Comparison of ENCODE assay signal across 22 cellular contexts in the genomic region with DNA sequence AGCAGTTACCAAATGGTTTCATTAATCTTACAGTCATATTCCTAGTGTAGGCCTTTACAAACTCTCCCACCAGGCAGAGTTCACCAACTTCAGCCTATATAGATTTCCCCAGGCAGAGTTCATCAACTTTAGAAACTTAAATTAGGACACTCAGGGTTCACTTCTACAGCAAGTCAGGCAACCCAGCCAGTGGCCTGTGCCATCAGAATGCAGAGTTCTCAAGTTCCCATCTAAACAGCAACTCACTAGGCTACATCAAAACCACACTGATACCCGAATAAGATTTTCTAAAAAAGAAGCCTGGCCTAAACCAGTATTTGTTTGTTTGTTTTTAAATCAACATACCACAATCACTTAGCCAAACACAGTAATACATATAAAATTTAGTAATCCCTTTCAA. TPM values are rescaled to one million over a fixed set of nuclear protein-coding genes. Genes with fewer than 3 reads are reported as not detected.
A peak's percentile ranks its signal among the peaks of the same experiment; 100 is the strongest.
DNase-seq lines count a peak whose midpoint lies in the region; ATAC-seq, FAIRE-seq and TF ChIP-seq lines count a peak whose summit lies in the region.
"Had no signal": no experiment of that assay in that cellular context is flagged by ENCODE, and none has a peak within 500 bp of the region (broad histone marks: within the 10 kb centered on the region; RNA-seq: fewer than 3 reads in every experiment).

No MANE protein-coding gene starts in this region.

- peaks cover 59% of the 10 kb centered on the region for H3K36me3 ChIP-seq in K562 (ENCODE audit: control insufficient read depth, insufficient read depth, low read length)

- 27% methylated on average over 1 of the region's 1 CpG for WGBS in K562 (ENCODE audit: insufficient coverage, low coverage, missing lambda C conversion rate)

- peaks cover 97% of the 10 kb centered on the region for H3K79me2 ChIP-seq in K562 (ENCODE audit: control insufficient read depth, insufficient read depth, low read length)

- no peak overlapping the region for H3K4me2 ChIP-seq in K562 (ENCODE audit: insufficient read depth, low read length)

- intact Hi-C loops in left ventricle myocardium superior (cut with micrococcal nuclease): no loop called here
- intact Hi-C loops in left cardiac atrium (cut with DNase I): no loop called here
- intact Hi-C loops in K562 (cut with micrococcal nuclease): no loop called here

- TF ChIP-seq EP300 in K562 (IDR thresholded peaks at IDR 0.05; ENCODE audit: low read length): no peak

- peaks cover 23% of the 10 kb centered on the region for H3K4me1 Mint-ChIP-seq in mesothelial cell of epicardium

- no peak for TF ChIP-seq POLR2A in K562 (conservative IDR thresholded peaks at IDR 0.05)
- TF ChIP-seq POLR2A in GM12892 (IDR thresholded peaks at IDR 0.05; ENCODE audit: low read depth, low read length): no peak

- CTCF ChIA-PET in K562 (lab: Yijun Ruan, JAX; ENCODE audit: low intra/inter-chr PET ratio): no interaction called here

- ATAC-seq in left ventricle myocardium superior: peak; percentile 11
- ATAC-seq in left cardiac atrium: no peak
- ATAC-seq in K562: peak; percentile 59
- no peak for ATAC-seq in GM21381 (IDR thresholded peaks at IDR 0.05; ENCODE audit: unreplicated experiment)
- ATAC-seq: body of pancreas; naive thymus-derived CD8-positive, alpha-beta T cell had no signal

- peaks cover 12% of the 10 kb centered on the region for H3K36me3 Mint-ChIP-seq in mesothelial cell of epicardium

- H3K9ac ChIP-seq in K562 (ENCODE audit: insufficient read depth in 1 of 2, low read depth in 2 of 2, low read length in 2 of 2): 0 out of 4 replicates have a peak overlapping the region, but pooled peaks of 1 of the 2 experiments have one; percentile 2

- POLR2A ChIA-PET in K562 (lab: Yijun Ruan, JAX): interaction anchor here (1.0 kb wide), 1 partner anchor 43 kb away, joined by 3 read pairs; no protein-coding TSS in a partner anchor

- H4K20me1 ChIP-seq in K562 (replicated peaks; ENCODE audit: control insufficient read depth, insufficient read depth, low read length): peaks cover 5% of the 10 kb centered on the region; the same call in 1 of the 2 replicates

- no peak overlapping the region for H3K4me3 ChIP-seq in K562
- H3K4me3 ChIP-seq: body of pancreas, coronary artery, stomach had no signal

- no peak overlapping the region for H2AFZ ChIP-seq in K562 (ENCODE audit: low read depth, low read length)

- H3K27me3 Mint-ChIP-seq in mesothelial cell of epicardium (ENCODE audit: low read depth): no peaks in the 10 kb centered on the region
- H3K27me3 Mint-ChIP-seq: CD4-positive, alpha-beta T cell; naive thymus-derived CD8-positive, alpha-beta T cell had no signal

- in situ Hi-C loops in K562 (cut with MboI): no loop called here

- TF ChIP-seq RAD21 in K562 (CRISPR knock-in tag; conservative IDR thresholded peaks at IDR 0.05 in 1 of 2, IDR thresholded peaks at IDR 0.05 in 1 of 2): no peak

- no peak for TF ChIP-seq CTCF in K562 (IDR thresholded peaks at IDR 0.05 in 2 of 3, conservative IDR thresholded peaks at IDR 0.05 in 1 of 3; ENCODE audit: insufficient read depth in 2 of 3, low read depth in 1 of 3, low read length in 3 of 3)
- TF ChIP-seq CTCF in mesothelial cell of epicardium (IDR thresholded peaks at IDR 0.05; ENCODE audit: unreplicated experiment): no peak

- no peaks in the 10 kb centered on the region for H3K9me3 Mint-ChIP-seq in mesothelial cell of epicardium
- H3K9me3 Mint-ChIP-seq: CD4-positive, alpha-beta T cell; naive thymus-derived CD8-positive, alpha-beta T cell; T-helper 2 cell treated with Interferon-gamma antibody and Interleukin-4, amounts not matched to agents 5 μg/mL and 100 μg/mL, for 36 hours had no signal

- H3K27me3 ChIP-seq in K562 (ENCODE audit: control insufficient read depth in 2 of 2, insufficient read depth in 2 of 2, low read length in 2 of 2): no peaks in the 10 kb centered on the region
- H3K27me3 ChIP-seq: body of pancreas, stomach had no signal

- no peak overlapping the region for H3K4me3 Mint-ChIP-seq in mesothelial cell of epicardium
- H3K4me3 Mint-ChIP-seq: CD4-positive, alpha-beta T cell; T-helper 2 cell treated with Interferon-gamma antibody and Interleukin-4, amounts not matched to agents 5 μg/mL and 100 μg/mL, for 36 hours had no signal

- no TSS peak for BruUV-seq in K562 (replicated peaks; lab: Mats Ljungman, UMichigan)

- H3K27ac ChIP-seq in K562 (ENCODE audit: extremely low read depth, low read depth, low read length): peak overlapping the region; percentile 49; the same call in 2 of the 3 replicates
- H3K27ac ChIP-seq: coronary artery, stomach had no signal

- FAIRE-seq in K562 (lab: Jason Lieb, UNC) (no peak), GM12892 (lab: Jason Lieb, UNC) (no peak)
- FAIRE-seq: GM19239, urothelium cell line had no signal

- peaks cover 3 to 27% of the 10 kb centered on the region in 2 experiments; a peak in 4 of 5 replicates for H3K4me1 ChIP-seq in K562 (replicated peaks in 1 of 2; ENCODE audit: control insufficient read depth in 2 of 2, insufficient read depth in 2 of 2, low read length in 2 of 2)

- no peak for DNase-seq in left ventricle myocardium superior
- DNase-seq in left cardiac atrium: no peak
- peak in 1 of 4 experiments; percentile 27 for DNase-seq in K562 (ENCODE audit: extremely low read depth in 1 of 4, low spot score in 3 of 4)
- DNase-seq in mesothelial cell of epicardium (ENCODE audit: low spot score in 2 of 2, unreplicated experiment in 2 of 2): no peak
- DNase-seq in MV-4-11 (lab: John Stamatoyannopoulos, UW): no peak
- DNase-seq in NCI-H1092 (lab: John Stamatoyannopoulos, UW): no peak
- DNase-seq in GM12892 (ENCODE audit: insufficient read length): no peak
- DNase-seq: activated CD4-positive, alpha-beta T cell treated with anti-CD3 and anti-CD28 coated beads for 4 hours; activated naive CD4-positive, alpha-beta T cell treated with Interleukin-2 at 50 U/mL for 16 hours; body of pancreas; CD4-positive, alpha-beta T cell; erythroblast; MM.1S; naive thymus-derived CD8-positive, alpha-beta T cell; NCI-H2029; NCI-H526; stomach had no signal

- peaks cover 3% of the 10 kb centered on the region for H3K9me1 ChIP-seq in K562 (ENCODE audit: control insufficient read depth, insufficient read depth, low read length)

- no peaks in the 10 kb centered on the region for H3K9me3 ChIP-seq in K562 (replicated peaks; ENCODE audit: control insufficient read depth, insufficient read depth, low read depth, low read length)
- H3K9me3 ChIP-seq: body of pancreas, stomach had no signal

- peak overlapping the region; percentile 33 for H3K27ac Mint-ChIP-seq in mesothelial cell of epicardium
- H3K27ac Mint-ChIP-seq: CD4-positive, alpha-beta T cell had no signal

TF ChIP-seq in K562, 482 proteins besides CTCF, POLR2A, EP300 and RAD21 (continues in another document):
- TF ChIP-seq, protein P1, sequence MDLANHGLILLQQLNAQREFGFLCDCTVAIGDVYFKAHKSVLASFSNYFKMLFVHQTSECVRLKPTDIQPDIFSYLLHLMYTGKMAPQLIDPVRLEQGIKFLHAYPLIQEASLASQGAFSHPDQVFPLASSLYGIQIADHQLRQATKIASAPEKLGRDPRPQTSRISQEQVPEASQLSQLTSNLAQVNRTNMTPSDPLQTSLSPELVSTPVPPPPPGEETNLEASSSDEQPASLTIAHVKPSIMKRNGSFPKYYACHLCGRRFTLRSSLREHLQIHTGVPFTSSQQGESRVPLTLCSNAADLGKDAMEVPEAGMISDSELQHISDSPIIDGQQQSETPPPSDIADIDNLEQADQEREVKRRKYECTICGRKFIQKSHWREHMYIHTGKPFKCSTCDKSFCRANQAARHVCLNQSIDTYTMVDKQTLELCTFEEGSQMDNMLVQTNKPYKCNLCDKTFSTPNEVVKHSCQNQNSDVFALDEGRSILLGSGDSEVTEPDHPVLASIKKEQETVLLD (IDR thresholded peaks at IDR 0.05): no peak
- TF ChIP-seq, protein P2, sequence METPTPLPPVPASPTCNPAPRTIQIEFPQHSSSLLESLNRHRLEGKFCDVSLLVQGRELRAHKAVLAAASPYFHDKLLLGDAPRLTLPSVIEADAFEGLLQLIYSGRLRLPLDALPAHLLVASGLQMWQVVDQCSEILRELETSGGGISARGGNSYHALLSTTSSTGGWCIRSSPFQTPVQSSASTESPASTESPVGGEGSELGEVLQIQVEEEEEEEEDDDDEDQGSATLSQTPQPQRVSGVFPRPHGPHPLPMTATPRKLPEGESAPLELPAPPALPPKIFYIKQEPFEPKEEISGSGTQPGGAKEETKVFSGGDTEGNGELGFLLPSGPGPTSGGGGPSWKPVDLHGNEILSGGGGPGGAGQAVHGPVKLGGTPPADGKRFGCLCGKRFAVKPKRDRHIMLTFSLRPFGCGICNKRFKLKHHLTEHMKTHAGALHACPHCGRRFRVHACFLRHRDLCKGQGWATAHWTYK (CRISPR knock-in tag; IDR thresholded peaks at IDR 0.05): no peak
- TF ChIP-seq ZNF282 (CRISPR knock-in tag; IDR thresholded peaks at IDR 0.05) (no peak), USF1 (CRISPR knock-in tag; IDR thresholded peaks at IDR 0.05) (no peak)

RNA-seq across cellular contexts. Expression of gene PICALM, which starts 33.7 kb away (rescaled TPM):
- total RNA-seq in left ventricle myocardium superior (122 TPM), left cardiac atrium (100 to 1,000 TPM; 148 to 260 TPM), K562 (2014; rRNA removed) (230 and 307 TPM in 2 replicates), K562 (2014; rRNA removed; fragmentation: Illumina TruSeq; extraction: Trizol) (340 and 386 TPM in 2 replicates), K562 (2015; rRNA removed; fragmentation: Illumina TruSeq; extraction: Trizol) (269 and 309 TPM in 2 replicates), K562 (2021) (281 and 340 TPM in 2 replicates), mesothelial cell of epicardium (149 to 154 TPM (median 150 TPM) in 3 replicates)
- 475 and 1,498 TPM in 2 replicates for total RNA-seq in K562 (2011; cell fraction: chromatin; rRNA removed; ENCODE audit: low replicate concordance)
- total RNA-seq in K562 (2011; cell fraction: nucleolus; rRNA removed): 202 and 279 TPM in 2 replicates
- 517 and 758 TPM in 2 replicates for total RNA-seq in K562 (2011; cell fraction: nucleoplasm; rRNA removed)
- polyA plus RNA-seq in K562 (2011; rRNA removed) (681 and 990 TPM in 2 replicates), K562 (2014; fragmentation: Illumina TruSeq; extraction: Trizol) (445 and 542 TPM in 2 replicates), K562 (2014; fragmentation: Nextera tagmentation; extraction: Ambion mirVana) (100 to 1,000 TPM in 1 of 2 experiments, 10 to 100 TPM in 1; 41.3 to 129 TPM), K562 (2014; rRNA removed) (304 TPM in 2 replicates)
- 509 and 566 TPM in 2 replicates for polyA plus RNA-seq in K562 (2011; cell fraction: cytosol; rRNA removed)
- polyA plus RNA-seq in K562 (2011; cell fraction: nucleus; rRNA removed): 499 and 568 TPM in 2 replicates
- 259 and 286 TPM in 2 replicates for polyA plus RNA-seq in K562 (2012)
- 1,181 and 1,573 TPM in 2 replicates for polyA minus RNA-seq in K562 (2011; rRNA and poly(A)+ RNA removed)
- polyA minus RNA-seq in K562 (2011; cell fraction: cytosol; rRNA and poly(A)+ RNA removed): 387 and 658 TPM in 2 replicates
- 394 and 431 TPM in 2 replicates for polyA minus RNA-seq in K562 (2011; cell fraction: nucleus; rRNA and poly(A)+ RNA removed)
- 31.8 TPM for polyA plus RNA-seq in GM12892 (2012; ENCODE audit: missing spikeins)

Comparison
In these comparisons a context has a peak if more than half of its experiments do, and no peak if none do; other contexts are left out.
1. ATAC-seq: peak in left ventricle myocardium superior (single experiment) and K562 (single experiment); none in left cardiac atrium (0 of 2) and GM21381 (single experiment).